ENCODE assay signal across 1 cellular context in the genomic region with DNA sequence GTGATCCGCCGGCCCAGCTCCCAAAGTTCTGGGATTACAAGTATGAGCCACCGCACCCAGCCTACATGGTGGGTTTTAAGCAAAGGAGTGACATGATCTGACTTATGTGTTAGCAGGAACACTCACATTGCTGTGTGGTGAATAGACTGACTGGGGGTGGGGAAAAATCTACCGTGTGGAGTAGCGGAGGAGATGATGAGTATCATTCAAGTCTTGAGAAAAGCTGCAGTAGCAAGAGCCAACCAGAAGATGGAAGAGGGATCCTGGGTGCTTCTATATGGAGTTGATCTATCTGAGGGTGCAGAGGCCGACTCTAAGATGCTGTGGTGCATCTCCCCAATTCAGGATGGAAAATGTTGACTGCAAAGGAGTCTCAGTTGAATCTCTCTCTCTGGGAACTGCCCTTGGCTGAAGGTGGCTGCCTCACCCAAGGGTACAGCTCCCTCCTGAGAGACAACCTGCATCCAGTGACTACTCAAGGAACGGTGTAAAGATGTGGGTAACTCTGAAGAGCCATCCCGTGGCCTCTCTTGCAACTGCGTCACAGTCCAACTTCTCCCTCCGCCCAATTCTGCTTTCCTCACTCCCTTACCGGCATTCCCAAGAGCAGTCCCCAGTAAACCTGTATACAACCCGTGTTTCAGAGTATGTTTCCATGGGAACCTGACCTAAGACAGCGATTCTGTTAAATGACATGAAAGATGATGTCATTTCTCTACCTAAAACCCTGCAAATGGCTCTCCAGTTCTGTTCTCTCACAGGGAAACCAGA.
TF ChIP-seq lines count a peak whose summit lies in the region.

No MANE protein-coding gene starts in this region.

TF ChIP-seq in K562, 482 proteins besides CTCF, POLR2A, EP300 and RAD21 (continued from another document):
- TF ChIP-seq PHF20 (IDR thresholded peaks at IDR 0.05; ENCODE audit: partially characterized antibody) (no peak), SMAD3 (CRISPR knock-in tag; conservative IDR thresholded peaks at IDR 0.05) (no peak), TEAD2 (tag; IDR thresholded peaks at IDR 0.05) (no peak), PHF8 (IDR thresholded peaks at IDR 0.05; ENCODE audit: borderline replicate concordance, low read length) (no peak), ATF7 (IDR thresholded peaks at IDR 0.05) (peak; percentile 44; the same call in 1 of the 2 replicates), HMG20A (CRISPR knock-in tag; conservative IDR thresholded peaks at IDR 0.05) (no peak), KLF1 (tag; IDR thresholded peaks at IDR 0.05) (no peak), ATF3 (IDR thresholded peaks at IDR 0.05) (peak; percentile 64), ATF3 (CRISPR knock-in tag; conservative IDR thresholded peaks at IDR 0.05) (no peak), ZNF717 (CRISPR knock-in tag; IDR thresholded peaks at IDR 0.05) (no peak), STAG1 (CRISPR knock-in tag; IDR thresholded peaks at IDR 0.05; ENCODE audit: borderline replicate concordance) (peak; percentile 22; the same call in 1 of the 2 replicates), MNT (conservative IDR thresholded peaks at IDR 0.05) (no peak)
